ENCODE assay signal across 20 cellular contexts in the genomic region with DNA sequence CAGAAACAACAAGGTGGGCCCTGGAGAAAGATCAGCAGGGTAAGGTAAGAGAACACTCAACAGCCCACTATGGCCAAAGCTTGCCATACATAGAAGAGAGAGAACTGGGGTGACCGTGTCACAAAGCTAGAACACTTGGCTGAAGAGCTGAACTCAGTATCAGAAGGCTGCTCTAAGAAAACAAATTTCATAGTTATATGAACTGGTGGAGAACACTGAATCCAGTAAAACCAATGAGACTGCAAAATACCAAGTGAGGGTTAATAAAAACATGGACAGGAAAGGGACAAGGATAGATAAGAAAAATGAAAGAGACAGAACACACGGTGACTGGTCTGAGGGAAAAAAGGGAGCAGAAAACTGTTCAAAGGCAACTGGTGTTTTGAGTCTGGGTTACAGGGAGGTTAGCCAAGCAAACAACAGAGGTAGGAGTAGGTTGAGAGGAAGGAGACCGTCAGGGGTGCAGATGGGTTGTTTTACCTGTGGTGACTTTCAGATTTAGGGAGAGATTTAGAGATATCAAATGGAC.
"Had no signal": no experiment of that assay in that cellular context is flagged by ENCODE, and none has a peak within 500 bp of the region (broad histone marks: within the 10 kb centered on the region; RNA-seq: fewer than 3 reads in every experiment).

No MANE protein-coding gene starts in this region.

- H3K4me1 ChIP-seq: esophagus squamous epithelium, gastroesophageal sphincter, left ventricle myocardium inferior, lower lobe of right lung, neural progenitor cell, right atrium auricular region, suprapubic skin, thyroid gland, upper lobe of left lung, uterus had no signal

- H3K4me2 ChIP-seq: neural progenitor cell had no signal

- H3K9me3 ChIP-seq: esophagus squamous epithelium, gastroesophageal sphincter, left ventricle myocardium inferior, lower lobe of right lung, ovary, right atrium auricular region, suprapubic skin, thyroid gland, upper lobe of left lung, uterus had no signal

- H3K27me3 ChIP-seq: esophagus squamous epithelium, gastroesophageal sphincter, neural progenitor cell, ovary, right atrium auricular region, suprapubic skin, thyroid gland, upper lobe of left lung, uterus had no signal

- H2AFZ ChIP-seq: neural progenitor cell had no signal

- H3K4me3 ChIP-seq: esophagus squamous epithelium, gastroesophageal sphincter, left ventricle myocardium inferior, lower lobe of right lung, neural progenitor cell, ovary, right atrium auricular region, suprapubic skin, thyroid gland, upper lobe of left lung, uterus had no signal

- DNase-seq: effector memory CD8-positive, alpha-beta T cell; esophagus squamous epithelium; foreskin fibroblast; kidney; left cardiac atrium; left ventricle myocardium inferior; lower lobe of right lung; naive thymus-derived CD4-positive, alpha-beta T cell; nucleus accumbens; ovary; small intestine; stimulated activated CD4-positive, alpha-beta T cell treated with anti-CD3 and anti-CD28 coated beads, Interleukin-12 subunit alpha, Interleukin-12 subunit beta, amount 100 ng/mL, for 4 hours; stimulated activated naive CD4-positive, alpha-beta T cell; thyroid gland; upper lobe of left lung; uterus had no signal

- H3K36me3 ChIP-seq: esophagus squamous epithelium, gastroesophageal sphincter, left ventricle myocardium inferior, lower lobe of right lung, neural progenitor cell, ovary, right atrium auricular region, suprapubic skin, thyroid gland, upper lobe of left lung, uterus had no signal

- ATAC-seq: effector memory CD8-positive, alpha-beta T cell; gastroesophageal sphincter; left cardiac atrium; lower lobe of right lung; naive thymus-derived CD4-positive, alpha-beta T cell had no signal

- H3K27ac ChIP-seq: esophagus squamous epithelium, gastroesophageal sphincter, left ventricle myocardium inferior, lower lobe of right lung, neural progenitor cell, ovary, right atrium auricular region, suprapubic skin, thyroid gland, upper lobe of left lung, uterus had no signal

- H3K9ac ChIP-seq: neural progenitor cell had no signal

- FAIRE-seq: kidney, small intestine had no signal
